8 cellular contexts compared by ENCODE assay signal in the genomic region with DNA sequence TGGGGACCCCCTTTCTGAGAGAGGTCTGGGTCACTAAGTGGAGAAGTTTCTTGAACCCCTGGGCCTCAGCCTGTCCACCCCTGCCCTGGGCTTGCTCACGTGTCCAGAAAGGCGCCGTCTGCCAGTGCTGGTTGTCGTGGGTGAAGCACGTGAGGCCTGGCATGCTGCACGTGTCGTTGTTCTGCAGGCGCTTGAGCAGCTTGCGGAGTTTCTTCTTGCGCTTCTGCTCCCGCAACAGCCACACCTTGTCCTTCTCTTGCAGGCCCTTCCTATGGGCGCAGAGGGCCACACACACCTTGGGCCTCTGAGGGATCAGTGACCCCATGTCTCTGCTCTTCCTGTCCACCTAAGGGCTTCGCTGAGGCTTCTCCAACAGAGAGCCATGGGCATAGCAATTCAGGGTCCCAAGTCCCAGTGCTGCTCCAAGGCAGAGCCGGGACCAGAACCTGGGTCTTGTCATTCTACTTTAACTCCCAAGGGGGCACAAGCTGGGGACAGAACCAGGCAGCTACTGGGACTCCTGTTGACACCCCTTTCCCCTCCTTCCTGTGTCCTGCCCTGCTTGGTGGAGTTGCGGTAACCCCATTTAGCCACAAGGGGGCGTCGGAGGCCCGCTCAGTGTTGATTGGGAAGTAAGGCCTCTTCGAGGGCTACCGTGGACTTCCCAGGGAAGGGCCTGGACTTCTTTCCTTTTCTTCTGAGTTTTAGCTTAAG.
DNase-seq lines count a peak whose midpoint lies in the region; ATAC-seq and TF ChIP-seq lines count a peak whose summit lies in the region.

No MANE protein-coding gene starts in this region.

- H3K36me3 Mint-ChIP-seq in central memory CD8-positive, alpha-beta T cell (ENCODE audit: insufficient read depth) = peaks cover 23% of the 10 kb centered on the region

- no peak overlapping the region for H3K27ac Mint-ChIP-seq in central memory CD8-positive, alpha-beta T cell (ENCODE audit: low read depth)

- intact Hi-C loops in left colon (cut with DNase I, micrococcal nuclease) = no loop called here

- H3K4me3 Mint-ChIP-seq in central memory CD8-positive, alpha-beta T cell = no peak overlapping the region

- H3K4me3 ChIP-seq in AG10803 (ENCODE audit: low read length) = no peak overlapping the region

- peaks cover 11% of the 10 kb centered on the region for H3K4me1 Mint-ChIP-seq in central memory CD8-positive, alpha-beta T cell

- ATAC-seq in GM21825 (IDR thresholded peaks at IDR 0.05; ENCODE audit: unreplicated experiment) (peak; percentile 51), left colon (peak; percentile 82), HG03139 (IDR thresholded peaks at IDR 0.05; ENCODE audit: unreplicated experiment) (no peak)
- peak; percentile 69 for ATAC-seq in central memory CD8-positive, alpha-beta T cell (replicated peaks; ENCODE audit: extremely low read depth, poor library complexity, severe bottlenecking)

- DNase-seq in AG10803 (ENCODE audit: low read depth) (peak; percentile 73), NCI-H2196 (lab: John Stamatoyannopoulos, UW; ENCODE audit: unreplicated experiment) (peak; percentile 74), left colon (peak; percentile 42 to 73)
- DNase-seq in activated CD4-positive, CD25-positive, alpha-beta regulatory T cell treated with anti-CD3 and anti-CD28 coated beads, Interleukin-2, amount 50 U/mL, for 72 hours = peak; percentile 72
- peak; percentile 64 to 67 for DNase-seq in central memory CD8-positive, alpha-beta T cell (ENCODE audit: low spot score in 2 of 2)
- DNase-seq in stimulated activated CD4-positive, alpha-beta T cell treated with anti-CD3 and anti-CD28 coated beads, Interleukin-4, amount 100 ng/mL, for 1 hour = peak; percentile 66

- H3K27me3 Mint-ChIP-seq in central memory CD8-positive, alpha-beta T cell = no peaks in the 10 kb centered on the region

- no peaks in the 10 kb centered on the region for H3K9me3 Mint-ChIP-seq in central memory CD8-positive, alpha-beta T cell

- TF ChIP-seq CTCF in AG10803 (conservative IDR thresholded peaks at IDR 0.05; ENCODE audit: low read length) = peak; percentile 97
